21 cellular contexts compared by ENCODE assay signal in genomic region chr4:155578219-155578618, GRCh38.
"Had no signal": no experiment of that assay in that cellular context is flagged by ENCODE, and none has a peak within 500 bp of the region (broad histone marks: within the 10 kb centered on the region; RNA-seq: fewer than 3 reads in every experiment).

No MANE protein-coding gene starts in this region.

- DNase-seq: activated B cell treated with CpG ODN at 0.5 μM for 24 hours; activated CD4-positive, alpha-beta T cell treated with anti-CD3 and anti-CD28 coated beads for 36 hours; activated CD4-positive, alpha-beta T cell treated with anti-CD3 and anti-CD28 coated beads, Interleukin-2, amount 50 U/mL, for 4 hours; activated CD8-positive, alpha-beta memory T cell treated with anti-CD3 and anti-CD28 coated beads for 24 hours; activated CD8-positive, alpha-beta memory T cell treated with anti-CD3 and anti-CD28 coated beads, Interleukin-2, amount 50 U/mL, for 4 hours; activated naive CD4-positive, alpha-beta T cell; activated T-cell treated with anti-CD3 and anti-CD28 coated beads, Interleukin-2, amount 50 U/mL, for 24 hours; adrenal gland; cerebellar nuclear complex; cortex of kidney; endodermal cell; esophagus squamous epithelium; foreskin fibroblast; left lung; mammary epithelial cell; naive thymus-derived CD8-positive, alpha-beta T cell; stimulated activated CD4-positive, alpha-beta T cell treated with anti-CD3 and anti-CD28 coated beads, Interleukin-4, amount 100 ng/mL, for 4 hours; substantia nigra; T-helper 1 cell had no signal

- H3K4me2 ChIP-seq: neural progenitor cell had no signal

- ATAC-seq: activated CD4-positive, alpha-beta T cell treated with anti-CD3 and anti-CD28 coated beads for 36 hours; left lung; naive thymus-derived CD8-positive, alpha-beta T cell had no signal

- H3K36me3 ChIP-seq: adrenal gland, esophagus squamous epithelium, left lung, neural progenitor cell, tibial nerve had no signal

- H2AFZ ChIP-seq: neural progenitor cell had no signal

- H3K27ac ChIP-seq: adrenal gland, esophagus squamous epithelium, left lung, neural progenitor cell, tibial nerve had no signal

- H3K27me3 ChIP-seq: adrenal gland, esophagus squamous epithelium, left lung, neural progenitor cell, tibial nerve had no signal

- H3K4me3 ChIP-seq: adrenal gland, esophagus squamous epithelium, left lung, neural progenitor cell, tibial nerve had no signal

- H3K4me1 ChIP-seq: left lung, neural progenitor cell had no signal

- H3K9me3 ChIP-seq: adrenal gland, esophagus squamous epithelium, left lung had no signal
